ENCODE assay signal across 8 cellular contexts in genomic region chr2:174487536-174488162, GRCh38. TPM values are rescaled to one million over a fixed set of nuclear protein-coding genes. Genes with fewer than 3 reads are reported as not detected.
DNase-seq lines count a peak whose midpoint lies in the region; FAIRE-seq and TF ChIP-seq lines count a peak whose summit lies in the region.

No MANE protein-coding gene starts in this region.

- H3K79me2 ChIP-seq in OCI-LY3 (ENCODE audit: low read length), result no peaks in the 10 kb centered on the region

- H3K27me3 ChIP-seq in OCI-LY3 (ENCODE audit: low read depth, low read length) (no peaks in the 10 kb centered on the region), esophagus squamous epithelium (no peaks in the 10 kb centered on the region)

- H3K9me3 ChIP-seq in OCI-LY3 (ENCODE audit: insufficient read depth, low read length), result no peaks in the 10 kb centered on the region
- H3K9me3 ChIP-seq in esophagus squamous epithelium, result no peaks in the 10 kb centered on the region

- DNase-seq in SKM-1 treated with dmso at 0.1 percent for 144 hours (lab: John Stamatoyannopoulos, UW; ENCODE audit: unreplicated experiment), result peak; percentile 40
- no peak for DNase-seq in SKM-1 (lab: John Stamatoyannopoulos, UW; ENCODE audit: unreplicated experiment)
- no peak for DNase-seq in esophagus squamous epithelium (lab: John Stamatoyannopoulos, UW)
- no peak for DNase-seq in progenitor cell of endocrine pancreas (ENCODE audit: low spot score, unreplicated experiment)
- no peak for DNase-seq in SW480 (ENCODE audit: low spot score)
- DNase-seq in RKO (ENCODE audit: low spot score), result no peak
- no peak for DNase-seq in GM19239 (ENCODE audit: insufficient read length, low spot score)

- peaks cover 3% of the 10 kb centered on the region for H3K9me3 Mint-ChIP-seq in progenitor cell of endocrine pancreas (ENCODE audit: low read depth)

- H3K36me3 Mint-ChIP-seq in progenitor cell of endocrine pancreas (ENCODE audit: insufficient read depth), result no peaks in the 10 kb centered on the region

- 69 to 71% methylated on average over 12 of the region's 12 CpGs for WGBS in esophagus squamous epithelium, 2 donors

- no peaks in the 10 kb centered on the region for H4K20me1 ChIP-seq in OCI-LY3 (ENCODE audit: insufficient read depth, low read length)

- peaks cover 4% of the 10 kb centered on the region for H3K4me1 Mint-ChIP-seq in progenitor cell of endocrine pancreas (ENCODE audit: low read depth)

- H3K27me3 Mint-ChIP-seq in progenitor cell of endocrine pancreas, result peaks cover 32% of the 10 kb centered on the region

- H3K4me1 ChIP-seq in OCI-LY3 (ENCODE audit: low read length) (peaks cover 10% of the 10 kb centered on the region), esophagus squamous epithelium (peaks cover 0 to 35% (median 0%) of the 10 kb centered on the region in 3 donors)

- H3K4me3 ChIP-seq in OCI-LY3 (ENCODE audit: low read length), result peak overlapping the region; percentile 88
- peak overlapping the region; percentile 63 to 81 (median 70) for H3K4me3 ChIP-seq in esophagus squamous epithelium

- intact Hi-C loops in esophagus squamous epithelium (cut with DNase I), result no loop called here

- TF ChIP-seq CTCF in OCI-LY3 (IDR thresholded peaks at IDR 0.05; ENCODE audit: low read depth, low read length), result no peak
- no peak for TF ChIP-seq CTCF in esophagus squamous epithelium (IDR thresholded peaks at IDR 0.05)
- TF ChIP-seq CTCF in progenitor cell of endocrine pancreas (IDR thresholded peaks at IDR 0.05; ENCODE audit: unreplicated experiment), result no peak

- H3K36me3 ChIP-seq in OCI-LY3 (replicated peaks; ENCODE audit: low read depth, low read length) (no peaks in the 10 kb centered on the region), esophagus squamous epithelium (peaks cover 0 to 2% (median 0%) of the 10 kb centered on the region in 3 donors)

- H3K27ac Mint-ChIP-seq in progenitor cell of endocrine pancreas, result peak overlapping the region; percentile 95

- peak overlapping the region; percentile 56; the same call in 1 of the 2 replicates for H3K27ac ChIP-seq in OCI-LY3 (ENCODE audit: low read length)
- peak overlapping the region; percentile 69 to 88 (median 86) for H3K27ac ChIP-seq in esophagus squamous epithelium

- H3K4me2 ChIP-seq in OCI-LY3 (ENCODE audit: low read length), result peak overlapping the region; percentile 72

- H3K4me3 Mint-ChIP-seq in progenitor cell of endocrine pancreas (ENCODE audit: low read depth), result peak overlapping the region; percentile 87

- TF ChIP-seq POLR2A in esophagus squamous epithelium (IDR thresholded peaks at IDR 0.05), result no peak

- FAIRE-seq in GM19239 (lab: Jason Lieb, UNC), result no peak

- peak overlapping the region; percentile 91 for H2AFZ ChIP-seq in OCI-LY3 (ENCODE audit: low read depth, low read length)

- H3K9ac ChIP-seq in OCI-LY3 (ENCODE audit: low read length), result peak overlapping the region; percentile 81

RNA-seq across cellular contexts. Expression of gene GPR155, which starts 0.8 kb away (rescaled TPM):
- total RNA-seq in esophagus squamous epithelium (1 to 10 TPM; 2.1 to 9.9 (median 3.6) TPM), progenitor cell of endocrine pancreas (0.74 and 1.4 TPM in 2 replicates)
